ENCODE assay signal across 1 cellular context in genomic region chr7:2379821-2380450, GRCh38.
TF ChIP-seq lines count a peak whose summit lies in the region.

No MANE protein-coding gene starts in this region.

TF ChIP-seq in K562, 482 proteins besides CTCF, POLR2A, EP300 and RAD21:
- no peak for TF ChIP-seq RAD51 (IDR thresholded peaks at IDR 0.05; ENCODE audit: borderline replicate concordance, low read depth)
- TF ChIP-seq ZNF263 (CRISPR knock-in tag; IDR thresholded peaks at IDR 0.05; ENCODE audit: borderline replicate concordance): no peak
- TF ChIP-seq E2F6 (IDR thresholded peaks at IDR 0.05; ENCODE audit: borderline replicate concordance in 1 of 2, extremely low read depth in 1 of 2, insufficient read depth in 1 of 2, insufficient read length in 1 of 2, low read depth in 1 of 2, low read length in 1 of 2, poor library complexity in 1 of 2, severe bottlenecking in 1 of 2): no peak
- no peak for TF ChIP-seq CTCFL (IDR thresholded peaks at IDR 0.05; ENCODE audit: borderline replicate concordance, insufficient read depth, low read depth, low read length, poor library complexity, severe bottlenecking)
- TF ChIP-seq ASH1L (IDR thresholded peaks at IDR 0.05; ENCODE audit: borderline replicate concordance, low read depth, partially characterized antibody): no peak
- TF ChIP-seq FOXJ2 (tag; IDR thresholded peaks at IDR 0.05): no peak
- no peak for TF ChIP-seq ZNF280B (CRISPR knock-in tag; IDR thresholded peaks at IDR 0.05)
- TF ChIP-seq CEBPG (CRISPR knock-in tag; IDR thresholded peaks at IDR 0.05): no peak
- peak in 1 of 2 experiments; percentile 14; a peak in 1 of 4 replicates for TF ChIP-seq CEBPG (tag; conservative IDR thresholded peaks at IDR 0.05 in 1 of 2, IDR thresholded peaks at IDR 0.05 in 1 of 2)
- no peak for TF ChIP-seq WHSC1 (IDR thresholded peaks at IDR 0.05; ENCODE audit: low read length)
- TF ChIP-seq FOXM1 (IDR thresholded peaks at IDR 0.05; ENCODE audit: low read depth): no peak
- no peak for TF ChIP-seq FOXM1 (CRISPR knock-in tag; IDR thresholded peaks at IDR 0.05; ENCODE audit: low read depth)
- TF ChIP-seq ZNF347 (CRISPR knock-in tag; IDR thresholded peaks at IDR 0.05; ENCODE audit: low read depth): no peak
- no peak for TF ChIP-seq ZNF778 (CRISPR knock-in tag; IDR thresholded peaks at IDR 0.05)
- TF ChIP-seq HMGN3 (IDR thresholded peaks at IDR 0.05; ENCODE audit: borderline replicate concordance, extremely low read depth, insufficient read length, low read depth, low read length): peak; percentile 4
- no peak for TF ChIP-seq CREB3L1 (IDR thresholded peaks at IDR 0.05; ENCODE audit: borderline replicate concordance, low read depth)
- TF ChIP-seq RBFOX2 (IDR thresholded peaks at IDR 0.05; ENCODE audit: low read depth, low read length): 0 out of 2 replicates have a peak, but pooled peaks have one; percentile 36
- no peak for TF ChIP-seq GABPB2 (CRISPR knock-in tag; conservative IDR thresholded peaks at IDR 0.05)
- peak; percentile 69 for TF ChIP-seq POLR2G (IDR thresholded peaks at IDR 0.05; ENCODE audit: low read depth, low read length)
- peak; percentile 98 for TF ChIP-seq ZBTB33 (CRISPR knock-in tag; IDR thresholded peaks at IDR 0.05)
- TF ChIP-seq PRPF4 (IDR thresholded peaks at IDR 0.05; ENCODE audit: insufficient read depth, low read depth, low read length, poor library complexity, severe bottlenecking): no peak
- no peak for TF ChIP-seq HMG20A (CRISPR knock-in tag; conservative IDR thresholded peaks at IDR 0.05)
- TF ChIP-seq RBM22 (IDR thresholded peaks at IDR 0.05; ENCODE audit: low read depth, low read length, poor library complexity, severe bottlenecking): peak; percentile 46
- TF ChIP-seq TARDBP (IDR thresholded peaks at IDR 0.05): no peak
- no peak for TF ChIP-seq EWSR1 (IDR thresholded peaks at IDR 0.05; ENCODE audit: borderline replicate concordance, low read depth, partially characterized antibody)
